2 cellular contexts compared by ENCODE assay signal in the genomic region with DNA sequence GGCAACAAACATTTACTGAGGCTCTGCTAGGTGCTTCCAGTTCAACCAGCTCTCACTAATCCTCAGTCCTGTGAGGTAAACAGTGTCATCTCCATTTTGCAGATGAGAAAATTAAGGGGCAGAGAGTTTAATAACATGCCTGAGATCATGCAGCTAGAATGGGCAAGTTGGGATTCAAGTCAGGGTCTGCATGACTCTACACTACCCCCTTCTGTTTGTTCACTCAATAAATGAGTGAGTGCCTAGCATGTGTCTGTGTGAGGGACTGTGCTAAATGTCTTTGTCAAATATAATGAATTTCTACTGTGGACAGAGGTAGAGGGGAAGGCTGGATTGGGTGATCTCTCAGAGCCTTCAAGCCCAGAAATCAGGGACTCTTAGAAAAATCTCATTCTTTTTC.
TF ChIP-seq lines count a peak whose summit lies in the region.

No MANE protein-coding gene starts in this region.

TF ChIP-seq in SK-N-SH, 30 proteins besides CTCF, POLR2A, EP300 and RAD21:
- TF ChIP-seq SMC3 (IDR thresholded peaks at IDR 0.05; ENCODE audit: low read depth, low read length) = peak; percentile 11; the same call in 1 of the 2 replicates
- TF ChIP-seq, protein P1, sequence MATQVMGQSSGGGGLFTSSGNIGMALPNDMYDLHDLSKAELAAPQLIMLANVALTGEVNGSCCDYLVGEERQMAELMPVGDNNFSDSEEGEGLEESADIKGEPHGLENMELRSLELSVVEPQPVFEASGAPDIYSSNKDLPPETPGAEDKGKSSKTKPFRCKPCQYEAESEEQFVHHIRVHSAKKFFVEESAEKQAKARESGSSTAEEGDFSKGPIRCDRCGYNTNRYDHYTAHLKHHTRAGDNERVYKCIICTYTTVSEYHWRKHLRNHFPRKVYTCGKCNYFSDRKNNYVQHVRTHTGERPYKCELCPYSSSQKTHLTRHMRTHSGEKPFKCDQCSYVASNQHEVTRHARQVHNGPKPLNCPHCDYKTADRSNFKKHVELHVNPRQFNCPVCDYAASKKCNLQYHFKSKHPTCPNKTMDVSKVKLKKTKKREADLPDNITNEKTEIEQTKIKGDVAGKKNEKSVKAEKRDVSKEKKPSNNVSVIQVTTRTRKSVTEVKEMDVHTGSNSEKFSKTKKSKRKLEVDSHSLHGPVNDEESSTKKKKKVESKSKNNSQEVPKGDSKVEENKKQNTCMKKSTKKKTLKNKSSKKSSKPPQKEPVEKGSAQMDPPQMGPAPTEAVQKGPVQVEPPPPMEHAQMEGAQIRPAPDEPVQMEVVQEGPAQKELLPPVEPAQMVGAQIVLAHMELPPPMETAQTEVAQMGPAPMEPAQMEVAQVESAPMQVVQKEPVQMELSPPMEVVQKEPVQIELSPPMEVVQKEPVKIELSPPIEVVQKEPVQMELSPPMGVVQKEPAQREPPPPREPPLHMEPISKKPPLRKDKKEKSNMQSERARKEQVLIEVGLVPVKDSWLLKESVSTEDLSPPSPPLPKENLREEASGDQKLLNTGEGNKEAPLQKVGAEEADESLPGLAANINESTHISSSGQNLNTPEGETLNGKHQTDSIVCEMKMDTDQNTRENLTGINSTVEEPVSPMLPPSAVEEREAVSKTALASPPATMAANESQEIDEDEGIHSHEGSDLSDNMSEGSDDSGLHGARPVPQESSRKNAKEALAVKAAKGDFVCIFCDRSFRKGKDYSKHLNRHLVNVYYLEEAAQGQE (IDR thresholded peaks at IDR 0.05; ENCODE audit: low read depth, low read length) = no peak

TF ChIP-seq in SK-N-SH treated with all-trans-retinoic acid at 6 μM for 48 hours, 23 proteins besides CTCF, POLR2A, EP300 and RAD21:
- no peak for TF ChIP-seq ZNF565 (CRISPR knock-in tag; conservative IDR thresholded peaks at IDR 0.05; ENCODE audit: low read depth)
- TF ChIP-seq, protein P2, sequence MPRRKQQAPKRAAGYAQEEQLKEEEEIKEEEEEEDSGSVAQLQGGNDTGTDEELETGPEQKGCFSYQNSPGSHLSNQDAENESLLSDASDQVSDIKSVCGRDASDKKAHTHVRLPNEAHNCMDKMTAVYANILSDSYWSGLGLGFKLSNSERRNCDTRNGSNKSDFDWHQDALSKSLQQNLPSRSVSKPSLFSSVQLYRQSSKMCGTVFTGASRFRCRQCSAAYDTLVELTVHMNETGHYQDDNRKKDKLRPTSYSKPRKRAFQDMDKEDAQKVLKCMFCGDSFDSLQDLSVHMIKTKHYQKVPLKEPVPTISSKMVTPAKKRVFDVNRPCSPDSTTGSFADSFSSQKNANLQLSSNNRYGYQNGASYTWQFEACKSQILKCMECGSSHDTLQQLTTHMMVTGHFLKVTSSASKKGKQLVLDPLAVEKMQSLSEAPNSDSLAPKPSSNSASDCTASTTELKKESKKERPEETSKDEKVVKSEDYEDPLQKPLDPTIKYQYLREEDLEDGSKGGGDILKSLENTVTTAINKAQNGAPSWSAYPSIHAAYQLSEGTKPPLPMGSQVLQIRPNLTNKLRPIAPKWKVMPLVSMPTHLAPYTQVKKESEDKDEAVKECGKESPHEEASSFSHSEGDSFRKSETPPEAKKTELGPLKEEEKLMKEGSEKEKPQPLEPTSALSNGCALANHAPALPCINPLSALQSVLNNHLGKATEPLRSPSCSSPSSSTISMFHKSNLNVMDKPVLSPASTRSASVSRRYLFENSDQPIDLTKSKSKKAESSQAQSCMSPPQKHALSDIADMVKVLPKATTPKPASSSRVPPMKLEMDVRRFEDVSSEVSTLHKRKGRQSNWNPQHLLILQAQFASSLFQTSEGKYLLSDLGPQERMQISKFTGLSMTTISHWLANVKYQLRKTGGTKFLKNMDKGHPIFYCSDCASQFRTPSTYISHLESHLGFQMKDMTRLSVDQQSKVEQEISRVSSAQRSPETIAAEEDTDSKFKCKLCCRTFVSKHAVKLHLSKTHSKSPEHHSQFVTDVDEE (CRISPR knock-in tag; IDR thresholded peaks at IDR 0.05) = no peak
- no peak for TF ChIP-seq CSDC2 (CRISPR knock-in tag; IDR thresholded peaks at IDR 0.05)
- TF ChIP-seq ISL1 (CRISPR knock-in tag; IDR thresholded peaks at IDR 0.05) = no peak
